Comparison of ENCODE assay signal across 8 cellular contexts in the genomic region with DNA sequence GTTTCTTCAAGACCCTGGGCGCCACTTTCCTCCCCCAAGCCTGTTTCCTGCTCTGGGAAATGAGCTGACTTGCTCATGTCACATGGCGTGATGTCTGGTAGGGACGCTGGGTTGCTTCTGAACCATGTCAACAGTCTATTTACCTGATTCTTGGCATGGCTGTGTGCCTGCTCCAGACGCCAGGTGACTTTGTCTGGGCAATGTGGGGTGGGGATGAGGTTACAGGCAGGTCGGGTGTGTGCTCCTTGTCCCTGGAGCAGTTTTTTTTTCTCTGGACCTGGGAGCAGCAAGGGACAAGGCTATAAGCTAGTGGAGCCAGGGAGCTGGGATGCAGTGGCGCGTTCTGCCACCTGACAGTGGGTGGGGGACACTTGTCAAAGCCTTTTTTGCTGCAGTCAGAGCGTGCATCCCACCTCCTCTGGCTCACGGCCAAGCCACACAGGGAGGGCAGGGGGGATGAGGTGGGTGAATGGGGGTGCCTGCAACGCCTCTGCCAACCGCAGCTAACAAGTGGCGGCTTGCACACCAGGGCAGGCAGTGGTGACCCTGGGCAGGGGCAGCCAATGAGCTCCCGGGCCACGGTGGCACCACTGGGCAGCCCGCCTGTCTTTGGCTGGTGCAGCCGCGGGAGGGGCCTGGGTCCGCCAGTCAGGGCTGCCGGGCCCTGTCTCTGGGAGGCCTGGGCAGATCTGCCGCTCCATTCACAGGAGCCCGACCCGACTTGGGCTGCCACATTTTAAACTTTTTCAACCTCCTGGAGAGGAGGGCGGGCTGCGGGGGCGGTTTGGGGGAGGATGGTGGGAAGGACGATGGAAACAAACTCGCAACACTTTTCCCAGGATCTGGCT. TPM values are rescaled to one million over a fixed set of nuclear protein-coding genes. Genes with fewer than 3 reads are reported as not detected.
DNase-seq lines count a peak whose midpoint lies in the region; ATAC-seq and TF ChIP-seq lines count a peak whose summit lies in the region.

No MANE protein-coding gene starts in this region.

- H3K4me3 ChIP-seq in choroid plexus epithelial cell (ENCODE audit: low read depth, low read length), result no peak overlapping the region

- H3K36me3 Mint-ChIP-seq in HFFc6 (ENCODE audit: low read depth), result peaks cover 10% of the 10 kb centered on the region

- no peak overlapping the region for H3K4me3 Mint-ChIP-seq in HFFc6

- peak; percentile 52 for TF ChIP-seq POLR2A in GM10847 (IDR thresholded peaks at IDR 0.05; ENCODE audit: extremely low read depth, insufficient read length)

- peak; percentile 92 for DNase-seq in NCI-H2227 (lab: John Stamatoyannopoulos, UW; ENCODE audit: unreplicated experiment)
- DNase-seq in activated CD4-positive, alpha-beta T cell treated with anti-CD3 and anti-CD28 coated beads for 4 hours, result peak; percentile 68 to 75
- DNase-seq in choroid plexus epithelial cell (ENCODE audit: low read depth), result peak; percentile 90
- peak; percentile 95 for DNase-seq in left lobe of liver (ENCODE audit: low spot score)
- peak; percentile 78 to 89 for DNase-seq in stimulated activated CD4-positive, alpha-beta T cell treated with anti-CD3 and anti-CD28 coated beads, Interleukin-2, amount 100 ng/mL, for 24 hours
- DNase-seq in HFFc6, result no peak

- H3K9me3 Mint-ChIP-seq in HFFc6, result no peaks in the 10 kb centered on the region

- peaks cover 8% of the 10 kb centered on the region for H3K27me3 Mint-ChIP-seq in HFFc6 (ENCODE audit: insufficient read depth)

- peaks cover 19% of the 10 kb centered on the region for H3K4me1 Mint-ChIP-seq in HFFc6 (ENCODE audit: low read depth)

- TF ChIP-seq CTCF in choroid plexus epithelial cell (conservative IDR thresholded peaks at IDR 0.05; ENCODE audit: low read depth, low read length), result peak; percentile 10
- no peak; the same call in 1 of the 2 replicates for TF ChIP-seq CTCF in HFFc6 (IDR thresholded peaks at IDR 0.05)

- no peak overlapping the region for H3K27ac Mint-ChIP-seq in HFFc6

- ATAC-seq in HG03045 (IDR thresholded peaks at IDR 0.05; ENCODE audit: unreplicated experiment) (peak; percentile 54), left lobe of liver (peak; percentile 62)

RNA-seq across cellular contexts. Expression of gene DNAJB12, which starts 22.9 kb away (rescaled TPM):
- 20.4 TPM for total RNA-seq in left lobe of liver
- 10 to 100 TPM; 36.3 to 42.5 (median 39.0) TPM for total RNA-seq in HFFc6 (2021; fragmentation: NEBNext Ultra II Directional; extraction: Animal tissue kit (Norgen Biotek cat#: 25700))

RNA-seq across cellular contexts. Expression of gene DDIT4, which starts 58.1 kb away (rescaled TPM):
- 162 TPM for total RNA-seq in left lobe of liver
- 10 to 100 TPM; 27.7 to 32.4 (median 30.0) TPM for total RNA-seq in HFFc6 (2021; fragmentation: NEBNext Ultra II Directional; extraction: Animal tissue kit (Norgen Biotek cat#: 25700))
